9 cellular contexts compared by ENCODE assay signal in genomic region chr11:62603072-62603408, GRCh38. TPM values are rescaled to one million over a fixed set of nuclear protein-coding genes. Genes with fewer than 3 reads are reported as not detected.
DNase-seq lines count a peak whose midpoint lies in the region; ATAC-seq and TF ChIP-seq lines count a peak whose summit lies in the region.
"Had no signal": no experiment of that assay in that cellular context is flagged by ENCODE, and none has a peak within 500 bp of the region (broad histone marks: within the 10 kb centered on the region; RNA-seq: fewer than 3 reads in every experiment).

No MANE protein-coding gene starts in this region.

- no peak for TF ChIP-seq CTCF in RWPE2 (IDR thresholded peaks at IDR 0.05; ENCODE audit: poor library complexity, severe bottlenecking)

- intact Hi-C loops in posterior vena cava (cut with DNase I): no loop called here

- no peak for ATAC-seq in RWPE2 (ENCODE audit: low read depth)
- ATAC-seq in GM18867 (IDR thresholded peaks at IDR 0.05; ENCODE audit: unreplicated experiment): no peak
- ATAC-seq in HG02571 (IDR thresholded peaks at IDR 0.05; ENCODE audit: unreplicated experiment): no peak
- ATAC-seq in HG03571 (IDR thresholded peaks at IDR 0.05; ENCODE audit: unreplicated experiment): no peak

- no peaks in the 10 kb centered on the region for H3K9me3 ChIP-seq in RWPE2 (ENCODE audit: severe bottlenecking)

- peak overlapping the region; percentile 90 for H3K27ac ChIP-seq in RWPE2 (ENCODE audit: poor library complexity, severe bottlenecking)

- DNase-seq in COLO668 (lab: John Stamatoyannopoulos, UW; ENCODE audit: unreplicated experiment) (peak; percentile 44), RWPE2 (ENCODE audit: low spot score) (no peak), fibroblast of gingiva (ENCODE audit: low read depth) (peak; percentile 34), posterior vena cava (ENCODE audit: low spot score) (peak; percentile 78), dedifferentiated amniotic fluid mesenchymal stem cell (ENCODE audit: extremely low spot score) (no peak)
- DNase-seq: activated CD8-positive, alpha-beta memory T cell treated with anti-CD3 and anti-CD28 coated beads for 24 hours had no signal

- H3K36me3 ChIP-seq in RWPE2 (ENCODE audit: low read depth): peaks cover 36% of the 10 kb centered on the region

- peak overlapping the region; percentile 90 for H3K4me3 ChIP-seq in RWPE2 (ENCODE audit: severe bottlenecking)

- no peaks in the 10 kb centered on the region for H3K27me3 ChIP-seq in RWPE2 (ENCODE audit: insufficient read depth, poor library complexity, severe bottlenecking)

- peaks cover 10% of the 10 kb centered on the region for H3K4me1 ChIP-seq in RWPE2 (ENCODE audit: insufficient read depth, poor library complexity, severe bottlenecking)

RNA-seq across cellular contexts. Expression of gene MTA2, which starts 1.4 kb away (rescaled TPM):
- 10 to 100 TPM; 56.5 to 67.2 TPM for total RNA-seq in posterior vena cava

RNA-seq across cellular contexts. Expression of gene EML3, which starts 9.5 kb away (rescaled TPM):
- 10 to 100 TPM; 58.7 to 63.8 TPM for total RNA-seq in posterior vena cava

RNA-seq across cellular contexts. Expression of gene ROM1, which starts 10.0 kb away (rescaled TPM):
- total RNA-seq in posterior vena cava: 1 to 10 TPM; 7.1 to 9.7 TPM

RNA-seq across cellular contexts. Expression of gene TUT1, which starts 11.7 kb away (rescaled TPM):
- total RNA-seq in posterior vena cava: 10 to 100 TPM; 10.7 to 14.1 TPM

RNA-seq across cellular contexts. Expression of gene B3GAT3, which starts 18.7 kb away (rescaled TPM):
- 10 to 100 TPM; 23.7 to 26.6 TPM for total RNA-seq in posterior vena cava

Comparison
In these comparisons a context has a peak if more than half of its experiments do, and no peak if none do; other contexts are left out.
1. DNase-seq: peak in COLO668 (single experiment), fibroblast of gingiva (single experiment) and posterior vena cava (single experiment); none in RWPE2 (single experiment) and dedifferentiated amniotic fluid mesenchymal stem cell (single experiment).